Comparison of ENCODE assay signal across 27 cellular contexts in genomic region chr7:34491899-34492298, GRCh38.
"Had no signal": no experiment of that assay in that cellular context is flagged by ENCODE, and none has a peak within 500 bp of the region (broad histone marks: within the 10 kb centered on the region; RNA-seq: fewer than 3 reads in every experiment).

No MANE protein-coding gene starts in this region.

- H3K4me1 ChIP-seq: esophagus squamous epithelium, gastroesophageal sphincter, heart left ventricle, left lung, lower lobe of right lung had no signal

- H3K27me3 ChIP-seq: dorsolateral prefrontal cortex, esophagus squamous epithelium, gastroesophageal sphincter, heart left ventricle, hepatocyte, left lung had no signal

- H3K27ac ChIP-seq: coronary artery, dorsolateral prefrontal cortex, epithelial cell of prostate, esophagus squamous epithelium, gastroesophageal sphincter, heart left ventricle, hepatocyte, left lung, lower lobe of right lung had no signal

- H3K4me3 ChIP-seq: coronary artery, dorsolateral prefrontal cortex, esophagus squamous epithelium, gastroesophageal sphincter, heart left ventricle, hepatocyte, left lung, lower lobe of right lung had no signal

- ATAC-seq: esophagus mucosa; gastroesophageal sphincter; heart left ventricle; left cardiac atrium; left lung; left ventricle myocardium superior; lower lobe of right lung; naive thymus-derived CD4-positive, alpha-beta T cell; natural killer cell had no signal

- H3K36me3 ChIP-seq: esophagus squamous epithelium, gastroesophageal sphincter, heart left ventricle, left lung, lower lobe of right lung had no signal

- FAIRE-seq: colon, endothelial cell of umbilical vein, frontal cortex had no signal

- DNase-seq: dermis blood vessel endothelial cell; dorsolateral prefrontal cortex; effector CD4-positive, alpha-beta T cell; effector memory CD4-positive, alpha-beta T cell; erythroblast; esophagus squamous epithelium; foreskin fibroblast; heart left ventricle; hypothalamus; immature natural killer cell; islet precursor cell; left cardiac atrium; left lung; left ventricle myocardium superior; lower lobe of right lung; mesendoderm; midbrain; naive thymus-derived CD4-positive, alpha-beta T cell; natural killer cell had no signal
